9 cellular contexts compared by ENCODE assay signal in the genomic region with DNA sequence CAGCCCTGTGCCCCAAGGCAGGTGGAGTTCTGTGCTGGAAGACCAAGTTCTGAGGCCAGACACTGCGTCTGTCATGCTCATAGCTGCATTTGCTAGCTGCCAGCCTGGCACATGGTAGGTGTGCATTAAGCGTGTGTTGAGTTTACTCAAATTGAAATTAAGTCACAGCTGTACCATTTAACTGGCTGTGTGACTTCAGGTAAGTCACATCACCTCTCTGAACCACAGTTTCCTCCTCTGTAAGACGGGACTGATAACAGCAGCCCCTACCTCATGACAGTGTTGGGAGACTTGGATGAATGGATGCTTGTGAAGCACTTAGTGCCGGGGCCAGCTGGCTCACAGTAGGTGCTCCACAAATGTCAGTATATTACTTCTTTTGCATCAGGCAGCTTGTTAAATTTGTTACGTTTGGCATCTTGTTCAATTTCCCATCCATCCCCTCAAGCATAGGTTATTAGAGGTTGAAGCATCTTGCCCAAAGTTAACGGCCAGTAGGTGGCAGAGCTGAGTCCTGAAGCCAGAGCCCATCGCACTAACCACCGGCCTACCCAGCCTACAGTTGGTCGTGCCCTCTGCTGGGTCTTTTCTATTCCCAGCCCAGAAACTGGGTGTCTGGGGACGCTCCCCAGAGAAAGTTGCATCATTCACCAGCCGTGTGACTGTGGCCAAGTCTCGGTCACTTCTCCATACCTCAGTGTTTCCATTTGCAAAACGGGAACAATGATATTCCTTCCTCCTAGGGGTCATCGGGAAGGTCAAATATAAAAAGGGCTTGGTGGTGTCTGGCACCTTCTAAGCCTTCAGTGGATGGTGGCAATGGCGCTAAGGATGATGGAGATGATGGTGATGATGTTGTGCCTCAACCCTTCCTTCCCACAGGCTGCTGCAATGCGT. TPM values are rescaled to one million over a fixed set of nuclear protein-coding genes. Genes with fewer than 3 reads are reported as not detected.
DNase-seq lines count a peak whose midpoint lies in the region; ATAC-seq and TF ChIP-seq lines count a peak whose summit lies in the region.
"Had no signal": no experiment of that assay in that cellular context is flagged by ENCODE, and none has a peak within 500 bp of the region (broad histone marks: within the 10 kb centered on the region; RNA-seq: fewer than 3 reads in every experiment).

No MANE protein-coding gene starts in this region.

- H3K4me1 ChIP-seq in Peyer's patch: no peaks in the 10 kb centered on the region

- no peak overlapping the region for H3K4me3 ChIP-seq in Peyer's patch

- no peaks in the 10 kb centered on the region for H3K4me1 Mint-ChIP-seq in activated T-helper 1 cell treated with anti-CD3 and anti-CD28 coated beads, Interleukin-12 subunit alpha, Interleukin-12 subunit beta, Interleukin-2, Interleukin-4 antibody, amounts not matched to agents 30 ng/mL and 10 ng/mL and 1 ng/mL, durations not matched to agents 14 hours and 24 hours and 36 hours (ENCODE audit: low read depth)

- H3K27ac ChIP-seq in Peyer's patch: no peak overlapping the region

- no peak overlapping the region for H3K4me3 Mint-ChIP-seq in activated T-helper 1 cell treated with anti-CD3 and anti-CD28 coated beads, Interleukin-12 subunit alpha, Interleukin-12 subunit beta, Interleukin-2, Interleukin-4 antibody, amounts not matched to agents 30 ng/mL and 10 ng/mL and 1 ng/mL, durations not matched to agents 14 hours and 24 hours and 36 hours

- H3K27me3 Mint-ChIP-seq in activated T-helper 1 cell treated with anti-CD3 and anti-CD28 coated beads, Interleukin-12 subunit alpha, Interleukin-12 subunit beta, Interleukin-2, Interleukin-4 antibody, amounts not matched to agents 30 ng/mL and 10 ng/mL and 1 ng/mL, durations not matched to agents 14 hours and 24 hours and 36 hours (ENCODE audit: insufficient read depth): peaks cover 7% of the 10 kb centered on the region

- H3K27ac Mint-ChIP-seq in activated T-helper 1 cell treated with anti-CD3 and anti-CD28 coated beads, Interleukin-12 subunit alpha, Interleukin-12 subunit beta, Interleukin-2, Interleukin-4 antibody, amounts not matched to agents 30 ng/mL and 10 ng/mL and 1 ng/mL, durations not matched to agents 14 hours and 24 hours and 36 hours: no peak overlapping the region

- in situ Hi-C loops in ACHN (cut with HindIII; ENCODE audit: low pct_ligation_motif_present, low pct_unique_long_range_greater_than_20kb, low sequenced_read_pairs): no loop called here

- ATAC-seq in GM21528 (IDR thresholded peaks at IDR 0.05; ENCODE audit: low FRiP score, unreplicated experiment): no peak
- no peak for ATAC-seq in HG03175 (IDR thresholded peaks at IDR 0.05; ENCODE audit: unreplicated experiment)

- no peak for TF ChIP-seq POLR2A in Peyer's patch (IDR thresholded peaks at IDR 0.05)

- H3K9me3 ChIP-seq in Peyer's patch: no peaks in the 10 kb centered on the region

- intact Hi-C loops in activated T-helper 1 cell treated with anti-CD3 and anti-CD28 coated beads, Interleukin-12 subunit alpha, Interleukin-12 subunit beta, Interleukin-2, Interleukin-4 antibody, amounts not matched to agents 30 ng/mL and 10 ng/mL and 1 ng/mL, durations not matched to agents 14 hours and 24 hours and 36 hours (cut with micrococcal nuclease): loop anchor here (1.0 kb wide), 2 partner anchors 67 to 209 kb away; a partner anchor contains a TSS
- intact Hi-C loops in head of caudate nucleus (cut with DNase I): no loop called here

- DNase-seq in ACHN (peak; percentile 62), H4 (ENCODE audit: low spot score) (peak; percentile 49), Peyer's patch (peak; percentile 55 to 88 (median 59)), head of caudate nucleus (peak in 35 of 42 donors; percentile 13 to 79 (median 43))
- peak; percentile 25 for DNase-seq in activated T-helper 1 cell treated with anti-CD3 and anti-CD28 coated beads, Interleukin-12 subunit alpha, Interleukin-12 subunit beta, Interleukin-2, Interleukin-4 antibody, amounts not matched to agents 30 ng/mL and 10 ng/mL and 1 ng/mL, durations not matched to agents 14 hours and 24 hours and 36 hours (ENCODE audit: low spot score)
- peak; percentile 33 to 79 (median 69) for DNase-seq in stimulated activated CD4-positive, alpha-beta T cell treated with anti-CD3 and anti-CD28 coated beads, Interleukin-12 subunit alpha, Interleukin-12 subunit beta, amount 100 ng/mL, for 48 hours (ENCODE audit: low read depth in 2 of 3, low spot score in 1 of 3)

- no peaks in the 10 kb centered on the region for H3K9me3 Mint-ChIP-seq in activated T-helper 1 cell treated with anti-CD3 and anti-CD28 coated beads, Interleukin-12 subunit alpha, Interleukin-12 subunit beta, Interleukin-2, Interleukin-4 antibody, amounts not matched to agents 30 ng/mL and 10 ng/mL and 1 ng/mL, durations not matched to agents 14 hours and 24 hours and 36 hours

- no peaks in the 10 kb centered on the region for H3K27me3 ChIP-seq in Peyer's patch

- peak; percentile 2 to 67 (median 62) for TF ChIP-seq CTCF in Peyer's patch (IDR thresholded peaks at IDR 0.05)

- H3K36me3 ChIP-seq in Peyer's patch: no peaks in the 10 kb centered on the region

- H3K36me3 Mint-ChIP-seq in activated T-helper 1 cell treated with anti-CD3 and anti-CD28 coated beads, Interleukin-12 subunit alpha, Interleukin-12 subunit beta, Interleukin-2, Interleukin-4 antibody, amounts not matched to agents 30 ng/mL and 10 ng/mL and 1 ng/mL, durations not matched to agents 14 hours and 24 hours and 36 hours (ENCODE audit: low read depth): no peaks in the 10 kb centered on the region

RNA-seq across cellular contexts. Expression of a gene that starts 4.5 kb away (rescaled TPM):
- total RNA-seq in H4 (2014; rRNA removed; shearing (Covaris generic)): not detected in 2 replicates
- total RNA-seq in Peyer's patch: 1 to 10 TPM in 1 of 4 donors, not detected in 3; 1.2 TPM
- total RNA-seq in activated T-helper 1 cell treated with anti-CD3 and anti-CD28 coated beads, Interleukin-12 subunit alpha, Interleukin-12 subunit beta, Interleukin-2, Interleukin-4 antibody, amounts not matched to agents 30 ng/mL and 10 ng/mL and 1 ng/mL, durations not matched to agents 14 hours and 24 hours and 36 hours: not detected in 2 replicates
- total RNA-seq: lower leg skin had no signal

RNA-seq across cellular contexts. Expression of a gene that starts 27.0 kb away (rescaled TPM):
- total RNA-seq in H4 (2014; rRNA removed; shearing (Covaris generic)): 6.8 and 7.9 TPM in 2 replicates
- 10 to 100 TPM; 11.6 to 35.5 (median 23.3) TPM for total RNA-seq in Peyer's patch
- 25.6 and 26.6 TPM in 2 replicates for total RNA-seq in activated T-helper 1 cell treated with anti-CD3 and anti-CD28 coated beads, Interleukin-12 subunit alpha, Interleukin-12 subunit beta, Interleukin-2, Interleukin-4 antibody, amounts not matched to agents 30 ng/mL and 10 ng/mL and 1 ng/mL, durations not matched to agents 14 hours and 24 hours and 36 hours
